9 cellular contexts compared by ENCODE assay signal in the genomic region with DNA sequence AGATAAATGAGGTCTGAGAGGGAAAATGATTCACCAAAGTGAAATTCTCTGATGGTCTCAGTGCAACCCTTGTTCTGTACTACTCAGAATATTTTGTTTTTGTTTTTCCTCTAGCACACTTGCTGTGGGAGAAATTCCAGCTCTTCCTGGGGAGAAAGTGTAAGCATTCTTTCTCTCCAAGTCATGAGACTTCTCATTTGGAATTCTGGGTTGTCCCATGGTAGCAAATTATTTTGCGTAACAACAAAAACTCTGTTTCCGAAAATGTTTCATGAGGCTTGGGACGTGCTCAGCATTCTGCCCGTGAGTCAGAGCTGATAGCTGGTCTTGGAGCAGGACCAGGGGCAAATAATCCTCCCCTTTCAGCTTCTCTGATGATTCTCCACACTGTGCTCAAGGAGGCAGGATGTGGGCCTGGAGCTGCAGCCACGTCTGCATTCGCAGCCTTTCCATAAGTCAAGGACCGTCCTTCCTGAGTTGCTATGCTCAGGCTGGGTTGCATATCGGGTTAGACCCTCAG.
A peak's percentile ranks its signal among the peaks of the same experiment; 100 is the strongest.
DNase-seq lines count a peak whose midpoint lies in the region; ATAC-seq and TF ChIP-seq lines count a peak whose summit lies in the region.
"Had no signal": no experiment of that assay in that cellular context is flagged by ENCODE, and none has a peak within 500 bp of the region (broad histone marks: within the 10 kb centered on the region; RNA-seq: fewer than 3 reads in every experiment).

No MANE protein-coding gene starts in this region.

- TF ChIP-seq CTCF in left lung (IDR thresholded peaks at IDR 0.05) = no peak

- H3K9me3 ChIP-seq in left lung = no peaks in the 10 kb centered on the region

- H3K27ac Mint-ChIP-seq in activated naive CD4-positive, alpha-beta T cell treated with anti-CD3 and anti-CD28 coated beads, Interleukin-2, amount 50 U/mL, for 72 hours = no peak overlapping the region

- peak; percentile 99 for DNase-seq in HS-5 (ENCODE audit: low read depth)
- DNase-seq in dermis blood vessel endothelial cell = peak; percentile 92
- DNase-seq in left lung = no peak
- DNase-seq in stimulated activated CD4-positive, alpha-beta T cell treated with anti-CD3 and anti-CD28 coated beads, Interleukin-4, amount 100 ng/mL, for 4 hours = no peak
- DNase-seq in activated naive CD4-positive, alpha-beta T cell treated with anti-CD3 and anti-CD28 coated beads, Interleukin-2, amount 50 U/mL, for 72 hours (ENCODE audit: low spot score in 2 of 2) = no peak
- DNase-seq: NCI-H1694 treated with DMSO at 0.1 percent for 48 hours had no signal

- H3K27ac ChIP-seq in left lung (peak overlapping the region; percentile 39 to 58), temporal lobe (ENCODE audit: low read depth, low read length) (peak overlapping the region; percentile 75)

- peaks cover 0 to 3% of the 10 kb centered on the region in 2 donors for H3K36me3 ChIP-seq in left lung

- intact Hi-C loops in left lung (cut with DNase I) = no loop called here

- no peaks in the 10 kb centered on the region for H3K9me3 Mint-ChIP-seq in activated naive CD4-positive, alpha-beta T cell treated with anti-CD3 and anti-CD28 coated beads, Interleukin-2, amount 50 U/mL, for 72 hours

- H3K4me3 ChIP-seq in left lung = no peak overlapping the region

- peaks cover 4 to 16% of the 10 kb centered on the region in 2 donors for H3K4me1 ChIP-seq in left lung

- H3K27me3 ChIP-seq in left lung = no peaks in the 10 kb centered on the region

- ATAC-seq in left lung (peak; percentile 31), HG03025 (IDR thresholded peaks at IDR 0.05; ENCODE audit: low FRiP score, unreplicated experiment) (no peak), HG03565 (IDR thresholded peaks at IDR 0.05; ENCODE audit: unreplicated experiment) (no peak)
- no peak for ATAC-seq in activated naive CD4-positive, alpha-beta T cell treated with anti-CD3 and anti-CD28 coated beads, Interleukin-2, amount 50 U/mL, for 72 hours

- H3K36me3 Mint-ChIP-seq in activated naive CD4-positive, alpha-beta T cell treated with anti-CD3 and anti-CD28 coated beads, Interleukin-2, amount 50 U/mL, for 72 hours = no peaks in the 10 kb centered on the region

Comparison
In these comparisons a context has a peak if more than half of its experiments do, and no peak if none do; other contexts are left out.
1. DNase-seq: peak in HS-5 (single experiment) and dermis blood vessel endothelial cell (single experiment); none in left lung (0 of 2), stimulated activated CD4-positive, alpha-beta T cell treated with anti-CD3 and anti-CD28 coated beads, Interleukin-4, amount 100 ng/mL, for 4 hours (0 of 2) and activated naive CD4-positive, alpha-beta T cell treated with anti-CD3 and anti-CD28 coated beads, Interleukin-2, amount 50 U/mL, for 72 hours (0 of 2).